12 cellular contexts compared by ENCODE assay signal in genomic region chr1:226429051-226429461, GRCh38. TPM values are rescaled to one million over a fixed set of nuclear protein-coding genes. Genes with fewer than 3 reads are reported as not detected.
A peak's percentile ranks its signal among the peaks of the same experiment; 100 is the strongest.
DNase-seq lines count a peak whose midpoint lies in the region; ATAC-seq and TF ChIP-seq lines count a peak whose summit lies in the region.
"Had no signal": no experiment of that assay in that cellular context is flagged by ENCODE, and none has a peak within 500 bp of the region (broad histone marks: within the 10 kb centered on the region; RNA-seq: fewer than 3 reads in every experiment).

No MANE protein-coding gene starts in this region.

- ATAC-seq in GM19463 (IDR thresholded peaks at IDR 0.05; ENCODE audit: unreplicated experiment): no peak

- no peak for TF ChIP-seq POLR2A in testis (IDR thresholded peaks at IDR 0.05)

- H3K36me3 Mint-ChIP-seq in activated naive CD4-positive, alpha-beta T cell treated with anti-CD3 and anti-CD28 coated beads for 36 hours (ENCODE audit: low read depth): no peaks in the 10 kb centered on the region
- no peaks in the 10 kb centered on the region for H3K36me3 Mint-ChIP-seq in activated naive CD4-positive, alpha-beta T cell treated with anti-CD3 and anti-CD28 coated beads, Interleukin-2, amount 10 ng/mL, durations not matched to agents 7 days and 5 days
- H3K36me3 Mint-ChIP-seq in Caco-2 (ENCODE audit: insufficient read depth, unreplicated experiment): no peaks in the 10 kb centered on the region
- H3K36me3 Mint-ChIP-seq: T-cell had no signal

- H3K4me1 Mint-ChIP-seq in activated naive CD4-positive, alpha-beta T cell treated with anti-CD3 and anti-CD28 coated beads for 36 hours (ENCODE audit: low read depth): peaks cover 14% of the 10 kb centered on the region
- peaks cover 23% of the 10 kb centered on the region for H3K4me1 Mint-ChIP-seq in activated naive CD4-positive, alpha-beta T cell treated with anti-CD3 and anti-CD28 coated beads, Interleukin-2, amount 10 ng/mL, durations not matched to agents 7 days and 5 days
- H3K4me1 Mint-ChIP-seq in Caco-2 (ENCODE audit: low read depth, unreplicated experiment): no peaks in the 10 kb centered on the region

- no peaks in the 10 kb centered on the region for H3K9me3 ChIP-seq in Caco-2
- H3K9me3 ChIP-seq in testis: no peaks in the 10 kb centered on the region

- TF ChIP-seq CTCF in epithelial cell of esophagus (IDR thresholded peaks at IDR 0.05; ENCODE audit: insufficient read depth, low read depth, low read length, missing control alignments): no peak
- TF ChIP-seq CTCF in Caco-2 (IDR thresholded peaks at IDR 0.05; ENCODE audit: insufficient read depth in 1 of 2, low read depth in 1 of 2, low read length in 1 of 2, severe bottlenecking in 1 of 2, unreplicated experiment in 1 of 2): no peak
- no peak for TF ChIP-seq CTCF in testis (IDR thresholded peaks at IDR 0.05)

- no TSS peak for BruUV-seq in Caco-2 (replicated peaks; lab: Mats Ljungman, UMichigan)

- H3K36me3 ChIP-seq in Caco-2 (ENCODE audit: control insufficient read depth, insufficient read depth, low read length) (no peaks in the 10 kb centered on the region), testis (ENCODE audit: low read depth, missing control alignments) (no peaks in the 10 kb centered on the region)

- WGBS in testis, 2 donors: 66 to 76% methylated on average over 6 to 7 of the region's 7 CpGs

- intact Hi-C loops in activated naive CD4-positive, alpha-beta T cell treated with anti-CD3 and anti-CD28 coated beads for 36 hours (cut with micrococcal nuclease): no loop called here
- intact Hi-C loops in Caco-2 (cut with micrococcal nuclease; ENCODE audit: unreplicated experiment) (no loop called here), testis (cut with DNase I; ENCODE audit: low total_unique reads) (no loop called here)

- H3K27ac ChIP-seq in testis: no peak overlapping the region
- H3K27ac ChIP-seq: PC-9 had no signal

- DNase-seq in activated naive CD4-positive, alpha-beta T cell treated with anti-CD3 and anti-CD28 coated beads for 36 hours: peak; percentile 18
- no peak for DNase-seq in activated naive CD4-positive, alpha-beta T cell treated with anti-CD3 and anti-CD28 coated beads, Interleukin-2, amount 10 ng/mL, durations not matched to agents 7 days and 5 days
- DNase-seq in NCI-H69 (lab: John Stamatoyannopoulos, UW) (peak; percentile 96), epithelial cell of esophagus (ENCODE audit: low read depth) (peak; percentile 45), Caco-2 (no peak), testis (no peak)
- no peak for DNase-seq in stimulated activated CD4-positive, alpha-beta T cell treated with anti-CD3 and anti-CD28 coated beads, Interleukin-4, amount 100 ng/mL, for 1 hour
- DNase-seq: cortex of kidney, NCI-H1694 treated with DMSO at 0.1 percent for 48 hours, PC-9 had no signal

- H3K4me3 Mint-ChIP-seq in activated naive CD4-positive, alpha-beta T cell treated with anti-CD3 and anti-CD28 coated beads for 36 hours: no peak overlapping the region
- no peak overlapping the region for H3K4me3 Mint-ChIP-seq in activated naive CD4-positive, alpha-beta T cell treated with anti-CD3 and anti-CD28 coated beads, Interleukin-2, amount 10 ng/mL, durations not matched to agents 7 days and 5 days
- H3K4me3 Mint-ChIP-seq in Caco-2 (ENCODE audit: unreplicated experiment): no peak overlapping the region

- no peaks in the 10 kb centered on the region for H3K4me1 ChIP-seq in Caco-2
- H3K4me1 ChIP-seq in testis: peaks cover 7% of the 10 kb centered on the region

- POLR2A ChIA-PET in Caco-2 (lab: Charles Lee): no interaction called here

- no peak overlapping the region for H3K27ac Mint-ChIP-seq in activated naive CD4-positive, alpha-beta T cell treated with anti-CD3 and anti-CD28 coated beads for 36 hours
- no peak overlapping the region for H3K27ac Mint-ChIP-seq in activated naive CD4-positive, alpha-beta T cell treated with anti-CD3 and anti-CD28 coated beads, Interleukin-2, amount 10 ng/mL, durations not matched to agents 7 days and 5 days
- H3K27ac Mint-ChIP-seq in Caco-2 (ENCODE audit: unreplicated experiment): no peak overlapping the region
- H3K27ac Mint-ChIP-seq: T-cell had no signal

- no peaks in the 10 kb centered on the region for H3K27me3 ChIP-seq in Caco-2 (replicated peaks; ENCODE audit: control insufficient read depth, insufficient read depth, low read length)
- no peaks in the 10 kb centered on the region for H3K27me3 ChIP-seq in testis

- H3K27me3 Mint-ChIP-seq in activated naive CD4-positive, alpha-beta T cell treated with anti-CD3 and anti-CD28 coated beads for 36 hours (ENCODE audit: low read depth): no peaks in the 10 kb centered on the region
- peaks cover 41% of the 10 kb centered on the region for H3K27me3 Mint-ChIP-seq in activated naive CD4-positive, alpha-beta T cell treated with anti-CD3 and anti-CD28 coated beads, Interleukin-2, amount 10 ng/mL, durations not matched to agents 7 days and 5 days
- no peaks in the 10 kb centered on the region for H3K27me3 Mint-ChIP-seq in Caco-2 (ENCODE audit: insufficient read depth, unreplicated experiment)

- CTCF ChIA-PET in activated naive CD4-positive, alpha-beta T cell treated with anti-CD3 and anti-CD28 coated beads for 36 hours (lab: Charles Lee): no interaction called here
- CTCF ChIA-PET in activated naive CD4-positive, alpha-beta T cell treated with anti-CD3 and anti-CD28 coated beads, Interleukin-2, amount 10 ng/mL, durations not matched to agents 7 days and 5 days (lab: Charles Lee): interaction anchor here (1.2 to 1.6 kb wide), 2 partner anchors 21 to 180 kb away, joined by 3 to 5 read pairs; no protein-coding TSS in a partner anchor
- CTCF ChIA-PET in Caco-2 (lab: Charles Lee): no interaction called here

- H3K9me3 Mint-ChIP-seq in activated naive CD4-positive, alpha-beta T cell treated with anti-CD3 and anti-CD28 coated beads for 36 hours: no peaks in the 10 kb centered on the region
- H3K9me3 Mint-ChIP-seq in activated naive CD4-positive, alpha-beta T cell treated with anti-CD3 and anti-CD28 coated beads, Interleukin-2, amount 10 ng/mL, durations not matched to agents 7 days and 5 days: no peaks in the 10 kb centered on the region
- no peaks in the 10 kb centered on the region for H3K9me3 Mint-ChIP-seq in Caco-2 (ENCODE audit: unreplicated experiment)
- H3K9me3 Mint-ChIP-seq: T-cell had no signal

- H3K4me3 ChIP-seq in epithelial cell of esophagus (ENCODE audit: low read length): no peak overlapping the region
- no peak overlapping the region for H3K4me3 ChIP-seq in Caco-2 (ENCODE audit: low read depth, low read length)
- no peak overlapping the region for H3K4me3 ChIP-seq in testis
- H3K4me3 ChIP-seq: PC-9 had no signal

RNA-seq across cellular contexts. Expression of gene PARP1, which starts 21.2 kb away (rescaled TPM):
- total RNA-seq in activated naive CD4-positive, alpha-beta T cell treated with anti-CD3 and anti-CD28 coated beads for 36 hours: 100 to 1,000 TPM; 265 to 273 TPM
- 127 and 136 TPM in 2 replicates for total RNA-seq in Caco-2 (2022)
- 100 to 1,000 TPM; 199 to 224 TPM for total RNA-seq in testis
- 109 TPM for polyA plus RNA-seq in testis (ENCODE audit: insufficient read depth, low read depth, low replicate concordance)

Comparison
In these comparisons a context has a peak if more than half of its experiments do, and no peak if none do; other contexts are left out.
1. DNase-seq: peak in activated naive CD4-positive, alpha-beta T cell treated with anti-CD3 and anti-CD28 coated beads for 36 hours (single experiment), NCI-H69 (single experiment) and epithelial cell of esophagus (single experiment); none in activated naive CD4-positive, alpha-beta T cell treated with anti-CD3 and anti-CD28 coated beads, Interleukin-2, amount 10 ng/mL, durations not matched to agents 7 days and 5 days (single experiment), Caco-2 (0 of 2), stimulated activated CD4-positive, alpha-beta T cell treated with anti-CD3 and anti-CD28 coated beads, Interleukin-4, amount 100 ng/mL, for 1 hour (single experiment) and testis (single experiment).